ENCODE assay signal across 2 cellular contexts in the genomic region with DNA sequence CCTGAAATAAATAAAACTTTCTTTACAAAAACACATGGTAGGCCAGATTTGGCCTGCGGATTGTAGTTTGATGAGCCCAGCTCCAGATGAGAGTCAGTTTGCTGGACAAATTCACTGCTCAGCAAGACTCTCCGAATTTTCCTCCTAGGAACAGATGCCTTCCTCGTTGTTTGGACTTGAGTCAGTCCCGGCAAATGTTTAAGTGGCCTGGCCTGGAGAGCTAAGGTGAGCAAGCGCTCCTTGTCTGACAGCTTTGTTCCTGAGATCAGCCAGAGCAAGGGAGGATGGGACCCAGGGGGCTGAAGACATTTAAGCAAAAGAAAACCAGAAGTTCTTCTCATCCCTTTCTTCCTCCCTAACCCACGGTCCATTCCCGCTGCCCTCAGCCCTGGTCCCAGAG.
TF ChIP-seq lines count a peak whose summit lies in the region.

No MANE protein-coding gene starts in this region.

TF ChIP-seq in GM23338, 12 proteins besides CTCF, POLR2A, EP300 and RAD21:
- TF ChIP-seq POLR2AphosphoS5 (IDR thresholded peaks at IDR 0.05; ENCODE audit: low read depth) (no peak), ZNF462 (CRISPR knock-in tag; IDR thresholded peaks at IDR 0.05) (no peak), STAT1 (IDR thresholded peaks at IDR 0.05; ENCODE audit: unreplicated experiment) (no peak), NANOG (IDR thresholded peaks at IDR 0.05; ENCODE audit: borderline replicate concordance) (no peak), EZH2phosphoT487 (IDR thresholded peaks at IDR 0.05; ENCODE audit: unreplicated experiment) (no peak), ZNF331 (CRISPR knock-in tag; IDR thresholded peaks at IDR 0.05; ENCODE audit: low read depth) (no peak), CREB1 (CRISPR knock-in tag; IDR thresholded peaks at IDR 0.05; ENCODE audit: low read depth) (no peak)
- TF ChIP-seq, protein P1, sequence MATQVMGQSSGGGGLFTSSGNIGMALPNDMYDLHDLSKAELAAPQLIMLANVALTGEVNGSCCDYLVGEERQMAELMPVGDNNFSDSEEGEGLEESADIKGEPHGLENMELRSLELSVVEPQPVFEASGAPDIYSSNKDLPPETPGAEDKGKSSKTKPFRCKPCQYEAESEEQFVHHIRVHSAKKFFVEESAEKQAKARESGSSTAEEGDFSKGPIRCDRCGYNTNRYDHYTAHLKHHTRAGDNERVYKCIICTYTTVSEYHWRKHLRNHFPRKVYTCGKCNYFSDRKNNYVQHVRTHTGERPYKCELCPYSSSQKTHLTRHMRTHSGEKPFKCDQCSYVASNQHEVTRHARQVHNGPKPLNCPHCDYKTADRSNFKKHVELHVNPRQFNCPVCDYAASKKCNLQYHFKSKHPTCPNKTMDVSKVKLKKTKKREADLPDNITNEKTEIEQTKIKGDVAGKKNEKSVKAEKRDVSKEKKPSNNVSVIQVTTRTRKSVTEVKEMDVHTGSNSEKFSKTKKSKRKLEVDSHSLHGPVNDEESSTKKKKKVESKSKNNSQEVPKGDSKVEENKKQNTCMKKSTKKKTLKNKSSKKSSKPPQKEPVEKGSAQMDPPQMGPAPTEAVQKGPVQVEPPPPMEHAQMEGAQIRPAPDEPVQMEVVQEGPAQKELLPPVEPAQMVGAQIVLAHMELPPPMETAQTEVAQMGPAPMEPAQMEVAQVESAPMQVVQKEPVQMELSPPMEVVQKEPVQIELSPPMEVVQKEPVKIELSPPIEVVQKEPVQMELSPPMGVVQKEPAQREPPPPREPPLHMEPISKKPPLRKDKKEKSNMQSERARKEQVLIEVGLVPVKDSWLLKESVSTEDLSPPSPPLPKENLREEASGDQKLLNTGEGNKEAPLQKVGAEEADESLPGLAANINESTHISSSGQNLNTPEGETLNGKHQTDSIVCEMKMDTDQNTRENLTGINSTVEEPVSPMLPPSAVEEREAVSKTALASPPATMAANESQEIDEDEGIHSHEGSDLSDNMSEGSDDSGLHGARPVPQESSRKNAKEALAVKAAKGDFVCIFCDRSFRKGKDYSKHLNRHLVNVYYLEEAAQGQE (IDR thresholded peaks at IDR 0.05; ENCODE audit: unreplicated experiment) = no peak
TF ChIP-seq in GM23338: peak in this region for 0.

TF ChIP-seq in K562, 482 proteins besides CTCF, POLR2A, EP300 and RAD21:
- no peak for TF ChIP-seq ZBTB12 (CRISPR knock-in tag; IDR thresholded peaks at IDR 0.05)
TF ChIP-seq in K562: peak in this region for 0.
